In the genomic region with DNA sequence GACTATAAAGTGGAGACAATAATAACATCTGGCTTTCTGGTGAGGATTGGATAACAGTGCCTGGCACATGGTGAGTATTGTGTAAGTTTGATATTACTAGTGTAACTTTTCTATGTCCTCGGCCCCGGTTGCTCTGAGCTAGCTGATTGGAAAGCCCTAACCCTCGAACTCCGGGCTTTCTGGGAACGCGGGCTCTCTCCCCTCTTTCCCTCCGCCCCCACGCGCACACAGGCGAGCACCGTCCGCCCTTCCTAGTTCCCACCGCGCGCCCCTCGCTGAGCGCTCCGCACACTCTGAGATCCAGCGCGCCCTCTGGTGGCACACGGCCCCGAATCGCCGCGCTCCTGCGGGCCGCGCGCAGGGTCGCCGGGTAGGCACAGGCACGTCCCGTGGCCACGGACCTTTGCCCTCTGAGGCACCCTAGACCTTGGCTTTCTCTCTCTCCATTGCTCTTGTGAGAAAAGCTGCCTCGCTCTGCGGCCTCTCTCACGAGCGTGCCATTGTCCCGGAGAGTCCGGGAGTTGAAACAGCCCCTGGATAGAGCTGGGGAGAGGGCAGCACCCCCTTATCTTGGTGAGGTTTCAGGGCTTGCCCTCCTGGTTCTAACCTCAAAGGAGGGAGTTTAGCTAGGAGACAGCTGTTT, we compare ENCODE assay signal across 1 cellular context.
TF ChIP-seq lines count a peak whose summit lies in the region.

No MANE protein-coding gene starts in this region.

TF ChIP-seq in HepG2, 621 proteins besides CTCF, POLR2A, EP300 and RAD21 (continued from another document and continues in another):
- TF ChIP-seq, protein P1, sequence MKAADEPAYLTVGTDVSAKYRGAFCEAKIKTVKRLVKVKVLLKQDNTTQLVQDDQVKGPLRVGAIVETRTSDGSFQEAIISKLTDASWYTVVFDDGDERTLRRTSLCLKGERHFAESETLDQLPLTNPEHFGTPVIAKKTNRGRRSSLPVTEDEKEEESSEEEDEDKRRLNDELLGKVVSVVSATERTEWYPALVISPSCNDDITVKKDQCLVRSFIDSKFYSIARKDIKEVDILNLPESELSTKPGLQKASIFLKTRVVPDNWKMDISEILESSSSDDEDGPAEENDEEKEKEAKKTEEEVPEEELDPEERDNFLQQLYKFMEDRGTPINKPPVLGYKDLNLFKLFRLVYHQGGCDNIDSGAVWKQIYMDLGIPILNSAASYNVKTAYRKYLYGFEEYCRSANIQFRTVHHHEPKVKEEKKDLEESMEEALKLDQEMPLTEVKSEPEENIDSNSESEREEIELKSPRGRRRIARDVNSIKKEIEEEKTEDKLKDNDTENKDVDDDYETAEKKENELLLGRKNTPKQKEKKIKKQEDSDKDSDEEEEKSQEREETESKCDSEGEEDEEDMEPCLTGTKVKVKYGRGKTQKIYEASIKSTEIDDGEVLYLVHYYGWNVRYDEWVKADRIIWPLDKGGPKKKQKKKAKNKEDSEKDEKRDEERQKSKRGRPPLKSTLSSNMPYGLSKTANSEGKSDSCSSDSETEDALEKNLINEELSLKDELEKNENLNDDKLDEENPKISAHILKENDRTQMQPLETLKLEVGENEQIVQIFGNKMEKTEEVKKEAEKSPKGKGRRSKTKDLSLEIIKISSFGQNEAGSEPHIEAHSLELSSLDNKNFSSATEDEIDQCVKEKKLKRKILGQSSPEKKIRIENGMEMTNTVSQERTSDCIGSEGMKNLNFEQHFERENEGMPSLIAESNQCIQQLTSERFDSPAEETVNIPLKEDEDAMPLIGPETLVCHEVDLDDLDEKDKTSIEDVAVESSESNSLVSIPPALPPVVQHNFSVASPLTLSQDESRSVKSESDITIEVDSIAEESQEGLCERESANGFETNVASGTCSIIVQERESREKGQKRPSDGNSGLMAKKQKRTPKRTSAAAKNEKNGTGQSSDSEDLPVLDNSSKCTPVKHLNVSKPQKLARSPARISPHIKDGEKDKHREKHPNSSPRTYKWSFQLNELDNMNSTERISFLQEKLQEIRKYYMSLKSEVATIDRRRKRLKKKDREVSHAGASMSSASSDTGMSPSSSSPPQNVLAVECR (CRISPR knock-in tag; IDR thresholded peaks at IDR 0.05; ENCODE audit: borderline replicate concordance): peak; percentile 62; the same call in 1 of the 2 replicates
- TF ChIP-seq NR2F2 (IDR thresholded peaks at IDR 0.05; ENCODE audit: borderline replicate concordance, low read depth) (peak; percentile 47; the same call in 1 of the 2 replicates), ZNF567 (CRISPR knock-in tag; IDR thresholded peaks at IDR 0.05; ENCODE audit: borderline replicate concordance) (no peak), ZNF839 (CRISPR knock-in tag; IDR thresholded peaks at IDR 0.05; ENCODE audit: borderline replicate concordance) (peak; percentile 43; the same call in 1 of the 2 replicates), FOXA3 (CRISPR knock-in tag; IDR thresholded peaks at IDR 0.05) (0 out of 2 replicates have a peak, but pooled peaks have one; percentile 18), GATAD2A (CRISPR knock-in tag; IDR thresholded peaks at IDR 0.05) (peak; percentile 83), ERF (CRISPR knock-in tag; IDR thresholded peaks at IDR 0.05) (0 out of 2 replicates have a peak, but pooled peaks have one; percentile 60), ZBTB7A (CRISPR knock-in tag; IDR thresholded peaks at IDR 0.05) (peak; percentile 84), ZNF792 (CRISPR knock-in tag; IDR thresholded peaks at IDR 0.05) (0 out of 2 replicates have a peak, but pooled peaks have one; percentile 36), NPAS2 (CRISPR knock-in tag; IDR thresholded peaks at IDR 0.05; ENCODE audit: borderline replicate concordance) (no peak), SOX5 (CRISPR knock-in tag; IDR thresholded peaks at IDR 0.05; ENCODE audit: borderline replicate concordance) (0 out of 2 replicates have a peak, but pooled peaks have one; percentile 35), DNMT1 (CRISPR knock-in tag; IDR thresholded peaks at IDR 0.05) (peak; percentile 69; the same call in 1 of the 2 replicates), ZBTB7B (CRISPR knock-in tag; IDR thresholded peaks at IDR 0.05) (peak; percentile 91), ZNF430 (CRISPR knock-in tag; IDR thresholded peaks at IDR 0.05) (0 out of 2 replicates have a peak, but pooled peaks have one; percentile 48), ATAD3A (CRISPR knock-in tag; IDR thresholded peaks at IDR 0.05) (no peak), SMC3 (IDR thresholded peaks at IDR 0.05; ENCODE audit: low read length) (peak; percentile 51; the same call in 1 of the 2 replicates), ZNF678 (CRISPR knock-in tag; IDR thresholded peaks at IDR 0.05) (0 out of 2 replicates have a peak, but pooled peaks have one; percentile 45), GABPB1 (CRISPR knock-in tag; IDR thresholded peaks at IDR 0.05) (peak; percentile 69; the same call in 1 of the 2 replicates), THAP11 (CRISPR knock-in tag; IDR thresholded peaks at IDR 0.05) (peak; percentile 57), HNRNPL (IDR thresholded peaks at IDR 0.05; ENCODE audit: low read depth, low read length) (0 out of 2 replicates have a peak, but pooled peaks have one; percentile 35), SMAD1 (CRISPR knock-in tag; IDR thresholded peaks at IDR 0.05; ENCODE audit: borderline replicate concordance, low read depth) (peak; percentile 52; the same call in 1 of the 2 replicates), ATF7-NPFF (CRISPR knock-in tag; IDR thresholded peaks at IDR 0.05; ENCODE audit: low read depth) (0 out of 2 replicates have a peak, but pooled peaks have one; percentile 53), PHF8 (CRISPR knock-in tag; IDR thresholded peaks at IDR 0.05) (peak; percentile 50; the same call in 1 of the 2 replicates), ZFX (CRISPR knock-in tag; IDR thresholded peaks at IDR 0.05; ENCODE audit: low read depth) (peak; percentile 61; the same call in 1 of the 2 replicates), ZNF768 (CRISPR knock-in tag; IDR thresholded peaks at IDR 0.05) (peak; percentile 60; the same call in 1 of the 2 replicates), MBNL3 (CRISPR knock-in tag; conservative IDR thresholded peaks at IDR 0.05) (no peak), ZNF317 (CRISPR knock-in tag; IDR thresholded peaks at IDR 0.05) (no peak), KLF16 (CRISPR knock-in tag; IDR thresholded peaks at IDR 0.05) (0 out of 4 replicates have a peak, but pooled peaks of 1 of the 2 experiments have one; percentile 47), ZSCAN31 (CRISPR knock-in tag; IDR thresholded peaks at IDR 0.05; ENCODE audit: low read depth) (peak; percentile 69; the same call in 1 of the 2 replicates), GATAD1 (CRISPR knock-in tag; IDR thresholded peaks at IDR 0.05) (0 out of 2 replicates have a peak, but pooled peaks have one; percentile 42), AHR (CRISPR knock-in tag; IDR thresholded peaks at IDR 0.05) (0 out of 2 replicates have a peak, but pooled peaks have one; percentile 43)
- TF ChIP-seq, protein P2, sequence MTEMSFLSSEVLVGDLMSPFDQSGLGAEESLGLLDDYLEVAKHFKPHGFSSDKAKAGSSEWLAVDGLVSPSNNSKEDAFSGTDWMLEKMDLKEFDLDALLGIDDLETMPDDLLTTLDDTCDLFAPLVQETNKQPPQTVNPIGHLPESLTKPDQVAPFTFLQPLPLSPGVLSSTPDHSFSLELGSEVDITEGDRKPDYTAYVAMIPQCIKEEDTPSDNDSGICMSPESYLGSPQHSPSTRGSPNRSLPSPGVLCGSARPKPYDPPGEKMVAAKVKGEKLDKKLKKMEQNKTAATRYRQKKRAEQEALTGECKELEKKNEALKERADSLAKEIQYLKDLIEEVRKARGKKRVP (CRISPR knock-in tag; IDR thresholded peaks at IDR 0.05): 0 out of 4 replicates have a peak, but pooled peaks of 1 of the 2 experiments have one; percentile 17
- TF ChIP-seq, protein P3, sequence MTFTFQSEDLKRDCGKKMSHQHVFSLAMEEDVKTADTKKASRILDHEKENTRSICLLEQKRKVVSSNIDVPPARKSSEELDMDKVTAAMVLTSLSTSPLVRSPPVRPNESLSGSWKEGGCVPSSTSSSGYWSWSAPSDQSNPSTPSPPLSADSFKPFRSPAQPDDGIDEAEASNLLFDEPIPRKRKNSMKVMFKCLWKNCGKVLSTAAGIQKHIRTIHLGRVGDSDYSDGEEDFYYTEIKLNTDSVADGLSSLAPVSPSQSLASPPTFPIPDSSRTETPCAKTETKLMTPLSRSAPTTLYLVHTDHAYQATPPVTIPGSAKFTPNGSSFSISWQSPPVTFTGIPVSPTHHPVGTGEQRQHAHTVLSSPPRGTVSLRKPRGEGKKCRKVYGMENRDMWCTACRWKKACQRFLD (CRISPR knock-in tag; IDR thresholded peaks at IDR 0.05; ENCODE audit: borderline replicate concordance): no peak
- TF ChIP-seq, protein P4, sequence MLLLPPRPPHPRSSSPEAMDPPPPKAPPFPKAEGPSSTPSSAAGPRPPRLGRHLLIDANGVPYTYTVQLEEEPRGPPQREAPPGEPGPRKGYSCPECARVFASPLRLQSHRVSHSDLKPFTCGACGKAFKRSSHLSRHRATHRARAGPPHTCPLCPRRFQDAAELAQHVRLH (CRISPR knock-in tag; IDR thresholded peaks at IDR 0.05; ENCODE audit: borderline replicate concordance, low read depth): peak; percentile 63; the same call in 1 of the 2 replicates
- TF ChIP-seq, protein P5, sequence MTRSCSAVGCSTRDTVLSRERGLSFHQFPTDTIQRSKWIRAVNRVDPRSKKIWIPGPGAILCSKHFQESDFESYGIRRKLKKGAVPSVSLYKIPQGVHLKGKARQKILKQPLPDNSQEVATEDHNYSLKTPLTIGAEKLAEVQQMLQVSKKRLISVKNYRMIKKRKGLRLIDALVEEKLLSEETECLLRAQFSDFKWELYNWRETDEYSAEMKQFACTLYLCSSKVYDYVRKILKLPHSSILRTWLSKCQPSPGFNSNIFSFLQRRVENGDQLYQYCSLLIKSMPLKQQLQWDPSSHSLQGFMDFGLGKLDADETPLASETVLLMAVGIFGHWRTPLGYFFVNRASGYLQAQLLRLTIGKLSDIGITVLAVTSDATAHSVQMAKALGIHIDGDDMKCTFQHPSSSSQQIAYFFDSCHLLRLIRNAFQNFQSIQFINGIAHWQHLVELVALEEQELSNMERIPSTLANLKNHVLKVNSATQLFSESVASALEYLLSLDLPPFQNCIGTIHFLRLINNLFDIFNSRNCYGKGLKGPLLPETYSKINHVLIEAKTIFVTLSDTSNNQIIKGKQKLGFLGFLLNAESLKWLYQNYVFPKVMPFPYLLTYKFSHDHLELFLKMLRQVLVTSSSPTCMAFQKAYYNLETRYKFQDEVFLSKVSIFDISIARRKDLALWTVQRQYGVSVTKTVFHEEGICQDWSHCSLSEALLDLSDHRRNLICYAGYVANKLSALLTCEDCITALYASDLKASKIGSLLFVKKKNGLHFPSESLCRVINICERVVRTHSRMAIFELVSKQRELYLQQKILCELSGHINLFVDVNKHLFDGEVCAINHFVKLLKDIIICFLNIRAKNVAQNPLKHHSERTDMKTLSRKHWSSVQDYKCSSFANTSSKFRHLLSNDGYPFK (CRISPR knock-in tag; IDR thresholded peaks at IDR 0.05; ENCODE audit: borderline replicate concordance): 0 out of 2 replicates have a peak, but pooled peaks have one; percentile 34
- TF ChIP-seq, protein P6, sequence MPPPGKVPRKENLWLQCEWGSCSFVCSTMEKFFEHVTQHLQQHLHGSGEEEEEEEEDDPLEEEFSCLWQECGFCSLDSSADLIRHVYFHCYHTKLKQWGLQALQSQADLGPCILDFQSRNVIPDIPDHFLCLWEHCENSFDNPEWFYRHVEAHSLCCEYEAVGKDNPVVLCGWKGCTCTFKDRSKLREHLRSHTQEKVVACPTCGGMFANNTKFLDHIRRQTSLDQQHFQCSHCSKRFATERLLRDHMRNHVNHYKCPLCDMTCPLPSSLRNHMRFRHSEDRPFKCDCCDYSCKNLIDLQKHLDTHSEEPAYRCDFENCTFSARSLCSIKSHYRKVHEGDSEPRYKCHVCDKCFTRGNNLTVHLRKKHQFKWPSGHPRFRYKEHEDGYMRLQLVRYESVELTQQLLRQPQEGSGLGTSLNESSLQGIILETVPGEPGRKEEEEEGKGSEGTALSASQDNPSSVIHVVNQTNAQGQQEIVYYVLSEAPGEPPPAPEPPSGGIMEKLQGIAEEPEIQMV (CRISPR knock-in tag; IDR thresholded peaks at IDR 0.05; ENCODE audit: low read depth): peak; percentile 58; the same call in 1 of the 2 replicates
- TF ChIP-seq, protein P7, sequence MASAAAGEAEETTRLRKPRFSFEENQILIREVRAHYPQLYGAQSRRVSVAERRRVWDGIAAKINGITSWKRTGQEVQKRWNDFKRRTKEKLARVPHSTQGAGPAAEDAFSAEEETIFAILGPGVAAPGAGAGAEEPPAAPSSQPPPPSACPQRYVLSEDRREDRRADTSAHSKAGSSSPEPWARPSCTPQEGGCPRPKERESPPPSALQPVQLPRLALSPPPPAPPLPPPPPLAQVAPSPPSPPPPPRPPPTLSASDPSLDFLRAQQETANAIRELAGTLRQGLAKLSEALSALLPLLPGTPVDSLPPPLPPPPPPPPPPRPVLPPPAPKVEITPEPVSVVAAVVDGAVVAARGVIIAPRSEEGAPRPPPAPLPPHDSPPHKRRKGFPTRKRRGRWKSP (CRISPR knock-in tag; IDR thresholded peaks at IDR 0.05): peak; percentile 54; the same call in 1 of the 2 replicates
- TF ChIP-seq, protein P8, sequence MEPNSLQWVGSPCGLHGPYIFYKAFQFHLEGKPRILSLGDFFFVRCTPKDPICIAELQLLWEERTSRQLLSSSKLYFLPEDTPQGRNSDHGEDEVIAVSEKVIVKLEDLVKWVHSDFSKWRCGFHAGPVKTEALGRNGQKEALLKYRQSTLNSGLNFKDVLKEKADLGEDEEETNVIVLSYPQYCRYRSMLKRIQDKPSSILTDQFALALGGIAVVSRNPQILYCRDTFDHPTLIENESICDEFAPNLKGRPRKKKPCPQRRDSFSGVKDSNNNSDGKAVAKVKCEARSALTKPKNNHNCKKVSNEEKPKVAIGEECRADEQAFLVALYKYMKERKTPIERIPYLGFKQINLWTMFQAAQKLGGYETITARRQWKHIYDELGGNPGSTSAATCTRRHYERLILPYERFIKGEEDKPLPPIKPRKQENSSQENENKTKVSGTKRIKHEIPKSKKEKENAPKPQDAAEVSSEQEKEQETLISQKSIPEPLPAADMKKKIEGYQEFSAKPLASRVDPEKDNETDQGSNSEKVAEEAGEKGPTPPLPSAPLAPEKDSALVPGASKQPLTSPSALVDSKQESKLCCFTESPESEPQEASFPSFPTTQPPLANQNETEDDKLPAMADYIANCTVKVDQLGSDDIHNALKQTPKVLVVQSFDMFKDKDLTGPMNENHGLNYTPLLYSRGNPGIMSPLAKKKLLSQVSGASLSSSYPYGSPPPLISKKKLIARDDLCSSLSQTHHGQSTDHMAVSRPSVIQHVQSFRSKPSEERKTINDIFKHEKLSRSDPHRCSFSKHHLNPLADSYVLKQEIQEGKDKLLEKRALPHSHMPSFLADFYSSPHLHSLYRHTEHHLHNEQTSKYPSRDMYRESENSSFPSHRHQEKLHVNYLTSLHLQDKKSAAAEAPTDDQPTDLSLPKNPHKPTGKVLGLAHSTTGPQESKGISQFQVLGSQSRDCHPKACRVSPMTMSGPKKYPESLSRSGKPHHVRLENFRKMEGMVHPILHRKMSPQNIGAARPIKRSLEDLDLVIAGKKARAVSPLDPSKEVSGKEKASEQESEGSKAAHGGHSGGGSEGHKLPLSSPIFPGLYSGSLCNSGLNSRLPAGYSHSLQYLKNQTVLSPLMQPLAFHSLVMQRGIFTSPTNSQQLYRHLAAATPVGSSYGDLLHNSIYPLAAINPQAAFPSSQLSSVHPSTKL (CRISPR knock-in tag; IDR thresholded peaks at IDR 0.05): peak; percentile 72
